In the genomic region with DNA sequence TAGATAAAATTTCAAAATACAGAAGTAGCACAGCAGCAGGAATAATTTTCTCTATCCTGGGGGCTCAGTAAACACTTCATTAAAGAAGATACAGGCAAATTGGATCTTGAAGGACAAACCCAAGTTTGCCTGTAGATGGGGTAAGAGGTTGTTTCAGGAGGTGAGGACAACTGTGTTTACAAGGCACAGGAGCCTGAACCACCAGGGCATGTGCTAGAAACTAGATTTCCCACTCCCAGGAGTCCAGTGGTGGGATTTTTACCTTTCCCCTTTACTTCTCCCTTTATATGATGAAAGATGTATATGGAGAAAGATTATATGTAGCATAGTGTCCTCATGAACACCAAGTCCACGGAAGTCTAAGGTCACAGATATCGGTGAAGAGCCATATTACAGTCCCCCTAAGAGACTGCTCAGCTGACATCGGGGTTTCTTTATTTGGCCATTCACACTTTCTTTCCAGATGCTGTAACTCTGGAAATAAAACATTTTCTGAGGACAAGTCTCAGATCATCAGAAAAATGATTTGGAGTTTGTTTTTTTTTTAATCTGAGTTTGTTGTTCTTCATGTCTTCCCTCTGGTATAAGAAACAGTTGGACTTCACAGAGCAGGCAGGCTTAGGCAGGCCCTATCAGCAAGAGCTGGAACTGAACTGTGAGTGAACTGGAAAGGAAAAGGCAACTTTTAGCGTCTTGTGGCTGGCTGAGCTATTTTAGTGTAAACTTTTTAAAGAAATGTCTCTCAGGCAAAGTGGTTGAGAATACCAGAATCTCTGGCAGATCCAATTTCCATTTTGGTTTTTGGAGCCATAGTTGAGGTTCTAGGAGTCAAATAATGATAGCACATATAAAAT, we compare ENCODE assay signal across 8 cellular contexts. TPM values are rescaled to one million over a fixed set of nuclear protein-coding genes. Genes with fewer than 3 reads are reported as not detected.
DNase-seq lines count a peak whose midpoint lies in the region; ATAC-seq and TF ChIP-seq lines count a peak whose summit lies in the region.

No MANE protein-coding gene starts in this region.

- no peak for TF ChIP-seq POLR2A in suprapubic skin (IDR thresholded peaks at IDR 0.05)

- no peaks in the 10 kb centered on the region for H3K79me2 ChIP-seq in fibroblast of lung (ENCODE audit: control insufficient read depth, insufficient read depth, low read length)

- peak; percentile 55 for ATAC-seq in GM19372 (IDR thresholded peaks at IDR 0.05; ENCODE audit: low read depth, unreplicated experiment)
- ATAC-seq in GM18858 (IDR thresholded peaks at IDR 0.05; ENCODE audit: unreplicated experiment): no peak

- no peak for TF ChIP-seq EP300 in suprapubic skin (IDR thresholded peaks at IDR 0.05)

- H3K9me3 ChIP-seq in fibroblast of lung (ENCODE audit: control insufficient read depth, insufficient read depth, low read depth, low read length) (no peaks in the 10 kb centered on the region), suprapubic skin (no peaks in the 10 kb centered on the region)

- H3K36me3 ChIP-seq in fibroblast of lung (ENCODE audit: control insufficient read depth, insufficient read depth, low read length) (no peaks in the 10 kb centered on the region), suprapubic skin (no peaks in the 10 kb centered on the region)

- 59% methylated on average over 4 of the region's 4 CpGs for WGBS in suprapubic skin

- H3K4me2 ChIP-seq in fibroblast of lung (ENCODE audit: extremely low read depth, insufficient read depth, low read length): no peak overlapping the region

- H3K4me1 ChIP-seq in fibroblast of lung (ENCODE audit: control insufficient read depth, extremely low read depth, insufficient read depth, low read length) (no peaks in the 10 kb centered on the region), suprapubic skin (peaks cover 40% of the 10 kb centered on the region)

- no peak overlapping the region for H3K9ac ChIP-seq in fibroblast of lung (ENCODE audit: insufficient read depth, low read length)

- H3K27me3 ChIP-seq in fibroblast of lung (ENCODE audit: control insufficient read depth, insufficient read depth, low read length): no peaks in the 10 kb centered on the region
- no peaks in the 10 kb centered on the region for H3K27me3 ChIP-seq in suprapubic skin

- H4K20me1 ChIP-seq in fibroblast of lung (ENCODE audit: control insufficient read depth, extremely low read depth, insufficient read depth, low read length): no peaks in the 10 kb centered on the region

- no peak overlapping the region for H2AFZ ChIP-seq in fibroblast of lung (ENCODE audit: low read length)

- TF ChIP-seq CTCF in AG09319 (IDR thresholded peaks at IDR 0.05; ENCODE audit: low read depth, low read length): peak; percentile 18
- peak; percentile 4 to 20 for TF ChIP-seq CTCF in fibroblast of lung (conservative IDR thresholded peaks at IDR 0.05 in 1 of 2, IDR thresholded peaks at IDR 0.05 in 1 of 2; ENCODE audit: low read depth in 1 of 2, low read length in 2 of 2)
- TF ChIP-seq CTCF in suprapubic skin (IDR thresholded peaks at IDR 0.05): peak; percentile 14 to 17

- H3K27ac ChIP-seq in fibroblast of lung (ENCODE audit: insufficient read depth, low read length) (no peak overlapping the region), suprapubic skin (peak overlapping the region; percentile 41)

- H3K4me3 ChIP-seq in fibroblast of lung (replicated peaks in 1 of 4; ENCODE audit: control extremely low read depth in 1 of 4, insufficient read depth in 1 of 4, low read depth in 3 of 4, low read length in 4 of 4): no peak overlapping the region
- H3K4me3 ChIP-seq in suprapubic skin: no peak overlapping the region

- DNase-seq in AG09319 (ENCODE audit: extremely low read depth, low read depth): no peak
- DNase-seq in RKO (ENCODE audit: low spot score): peak; percentile 21
- peak in 1 of 2 donors; percentile 39 for DNase-seq in fibroblast of lung (ENCODE audit: low read depth in 2 of 2)
- DNase-seq in suprapubic skin (ENCODE audit: low spot score in 2 of 2): no peak
- no peak for DNase-seq in NCI-H1417 treated with DMSO at 0.1 percent for 48 hours (lab: John Stamatoyannopoulos, UW)
- DNase-seq in NCI-H2081 (lab: John Stamatoyannopoulos, UW): no peak

RNA-seq across cellular contexts. Expression of a gene that starts 8.0 kb away (rescaled TPM):
- total RNA-seq in fibroblast of lung: 12.8 and 23.5 TPM in 2 replicates
- polyA plus RNA-seq in fibroblast of lung: 28.1 and 39.7 TPM in 2 replicates
- 31.9 and 38.0 TPM in 2 replicates for polyA plus RNA-seq in fibroblast of lung (2012)
- 21.0 and 41.4 TPM in 2 replicates for polyA minus RNA-seq in fibroblast of lung (ENCODE audit: low replicate concordance)
- 10 to 100 TPM; 48.8 to 80.0 (median 61.4) TPM for total RNA-seq in suprapubic skin
